In the genomic region with DNA sequence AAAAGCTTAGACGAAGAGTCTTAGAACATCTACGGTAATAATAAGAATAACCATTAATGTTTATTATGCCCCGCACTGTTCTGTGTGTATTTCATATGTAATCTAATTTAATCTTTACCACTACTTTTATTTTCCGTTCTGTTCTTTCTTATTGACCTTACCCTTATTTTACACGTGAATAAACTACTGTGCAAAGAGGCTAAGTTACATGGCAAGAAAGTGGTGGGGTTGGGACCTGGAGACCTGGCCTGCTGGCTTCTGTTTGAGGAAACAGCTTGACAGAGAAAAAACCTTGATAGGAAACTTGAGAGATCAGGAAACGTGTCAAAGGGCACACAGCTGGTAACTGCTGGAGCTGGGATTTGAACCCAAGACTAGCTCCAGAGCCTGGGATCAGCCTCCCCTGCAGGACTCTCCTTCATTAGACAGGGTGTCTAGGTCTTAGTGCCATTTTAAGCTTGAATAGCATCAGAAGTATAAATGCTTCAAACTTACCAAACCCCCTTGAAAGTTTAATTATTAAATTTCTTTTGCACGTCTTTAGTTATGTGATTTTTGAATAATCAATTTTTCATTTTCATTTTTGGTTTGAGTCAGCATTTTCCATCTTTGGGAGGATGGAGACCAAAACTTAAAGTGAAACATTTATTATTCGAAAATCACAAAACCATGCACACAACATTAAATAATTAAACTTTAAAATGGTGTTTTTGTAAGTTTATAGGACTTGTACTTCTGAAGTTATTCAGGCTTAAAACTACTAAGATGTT, we compare ENCODE assay signal across 9 cellular contexts.
A peak's percentile ranks its signal among the peaks of the same experiment; 100 is the strongest.
DNase-seq lines count a peak whose midpoint lies in the region; ATAC-seq and TF ChIP-seq lines count a peak whose summit lies in the region.
"Had no signal": no experiment of that assay in that cellular context is flagged by ENCODE, and none has a peak within 500 bp of the region (broad histone marks: within the 10 kb centered on the region; RNA-seq: fewer than 3 reads in every experiment).

No MANE protein-coding gene starts in this region.

- no peak overlapping the region for H3K4me3 Mint-ChIP-seq in CD8-positive, alpha-beta memory T cell
- H3K4me3 Mint-ChIP-seq in effector memory CD8-positive, alpha-beta T cell, result no peak overlapping the region
- no peak overlapping the region for H3K4me3 Mint-ChIP-seq in osteocyte (ENCODE audit: unreplicated experiment)

- no peak overlapping the region for H3K4me3 ChIP-seq in CD8-positive, alpha-beta memory T cell (ENCODE audit: low read length)
- H3K4me3 ChIP-seq in MG63, result peak overlapping the region; percentile 67

- peaks cover 0 to 69% (median 6%) of the 10 kb centered on the region in 3 donors for H3K36me3 Mint-ChIP-seq in CD8-positive, alpha-beta memory T cell
- peaks cover 34% of the 10 kb centered on the region for H3K36me3 Mint-ChIP-seq in effector memory CD8-positive, alpha-beta T cell (ENCODE audit: insufficient read depth)
- peaks cover 19% of the 10 kb centered on the region for H3K36me3 Mint-ChIP-seq in osteocyte (ENCODE audit: unreplicated experiment)

- H3K4me1 ChIP-seq in CD8-positive, alpha-beta memory T cell (ENCODE audit: insufficient read depth, low read length), result peaks cover 4% of the 10 kb centered on the region

- ATAC-seq in effector memory CD8-positive, alpha-beta T cell (replicated peaks), result no peak

- H3K27me3 ChIP-seq in CD8-positive, alpha-beta memory T cell (ENCODE audit: insufficient read depth, low read length, poor library complexity, severe bottlenecking), result no peaks in the 10 kb centered on the region
- H3K27me3 ChIP-seq in MG63, result no peaks in the 10 kb centered on the region

- H3K27ac Mint-ChIP-seq in CD8-positive, alpha-beta memory T cell, result peak overlapping the region in 5 of 8 donors; percentile 3 to 58 (median 18)
- H3K27ac Mint-ChIP-seq in effector memory CD8-positive, alpha-beta T cell, result peak overlapping the region; percentile 41 to 62
- peak overlapping the region; percentile 93 for H3K27ac Mint-ChIP-seq in osteocyte (ENCODE audit: unreplicated experiment)

- POLR2A ChIA-PET in CD8-positive, alpha-beta memory T cell (lab: Charles Lee), result no interaction called here
- POLR2A ChIA-PET in HEK293T (lab: Yijun Ruan, JAX), result interaction anchor here (1.5 to 2.9 kb wide), 3 partner anchors 10 to 65 kb away, joined by 4 to 15 read pairs (median 14); no protein-coding TSS in a partner anchor

- H3K36me3 ChIP-seq in CD8-positive, alpha-beta memory T cell (ENCODE audit: insufficient read depth, low read length), result no peaks in the 10 kb centered on the region
- H3K36me3 ChIP-seq in MG63, result peaks cover 39% of the 10 kb centered on the region

- CTCF ChIA-PET in CD8-positive, alpha-beta memory T cell (lab: Charles Lee), result interaction anchor here (2.8 to 5.7 kb wide), 2 partner anchors 64 to 147 kb away, joined by 7 to 45 read pairs; no protein-coding TSS in a partner anchor
- CTCF ChIA-PET in HEK293T (lab: Yijun Ruan, JAX), result interaction anchor here (0.6 to 10.5 kb wide), 3 partner anchors 58 to 491 kb away, joined by 3 to 200 read pairs (median 3); no protein-coding TSS in a partner anchor

- no peak for TF ChIP-seq CTCF in osteocyte (IDR thresholded peaks at IDR 0.05)

- DNase-seq in CD8-positive, alpha-beta memory T cell, result peak in 1 of 5 donors; percentile 24
- DNase-seq in MG63 (no peak), osteocyte (ENCODE audit: extremely low spot score, unreplicated experiment) (no peak), HEK293T (ENCODE audit: extremely low spot score) (no peak), hepatic stellate cell (ENCODE audit: low spot score) (no peak), NCI-H2196 (lab: John Stamatoyannopoulos, UW; ENCODE audit: unreplicated experiment) (no peak), amygdala (lab: John Stamatoyannopoulos, UW) (no peak)
- DNase-seq in effector memory CD8-positive, alpha-beta T cell, result no peak
- DNase-seq: T-helper 9 cell had no signal

- no peaks in the 10 kb centered on the region for H3K9me3 ChIP-seq in CD8-positive, alpha-beta memory T cell (ENCODE audit: low read length)
- no peaks in the 10 kb centered on the region for H3K9me3 ChIP-seq in MG63

- peaks cover 14 to 29% (median 23%) of the 10 kb centered on the region in 3 donors for H3K4me1 Mint-ChIP-seq in CD8-positive, alpha-beta memory T cell
- peaks cover 13 to 26% of the 10 kb centered on the region in 2 donors for H3K4me1 Mint-ChIP-seq in effector memory CD8-positive, alpha-beta T cell (ENCODE audit: low read depth in 2 of 2)
- peaks cover 43% of the 10 kb centered on the region for H3K4me1 Mint-ChIP-seq in osteocyte (ENCODE audit: unreplicated experiment)

- no peak overlapping the region for H3K27ac ChIP-seq in CD8-positive, alpha-beta memory T cell (ENCODE audit: low read depth, low read length)

- no peaks in the 10 kb centered on the region for H3K27me3 Mint-ChIP-seq in CD8-positive, alpha-beta memory T cell
- no peaks in the 10 kb centered on the region for H3K27me3 Mint-ChIP-seq in effector memory CD8-positive, alpha-beta T cell
- no peaks in the 10 kb centered on the region for H3K27me3 Mint-ChIP-seq in osteocyte (ENCODE audit: unreplicated experiment)

- H3K9me3 Mint-ChIP-seq in CD8-positive, alpha-beta memory T cell, result no peaks in the 10 kb centered on the region
- no peaks in the 10 kb centered on the region for H3K9me3 Mint-ChIP-seq in effector memory CD8-positive, alpha-beta T cell
- H3K9me3 Mint-ChIP-seq in osteocyte (ENCODE audit: unreplicated experiment), result no peaks in the 10 kb centered on the region

TF ChIP-seq in HEK293T, 16 proteins besides CTCF, POLR2A, EP300 and RAD21:
- TF ChIP-seq FOXA1 (IDR thresholded peaks at IDR 0.05), result no peak
- TF ChIP-seq SUZ12 (IDR thresholded peaks at IDR 0.05), result no peak
- TF ChIP-seq BHLHE40 (IDR thresholded peaks at IDR 0.05; ENCODE audit: borderline replicate concordance), result no peak
- no peak for TF ChIP-seq LEF1 (IDR thresholded peaks at IDR 0.05; ENCODE audit: borderline replicate concordance)
- TF ChIP-seq NFRKB (IDR thresholded peaks at IDR 0.05), result no peak

Comparison
In these comparisons a context has a peak if more than half of its experiments do, and no peak if none do; other contexts are left out.
1. H3K27ac Mint-ChIP-seq: peak in every context shown above with its lines; median percentile 93 in osteocyte; 52 in effector memory CD8-positive, alpha-beta T cell; 18 in CD8-positive, alpha-beta memory T cell.